8 cellular contexts compared by ENCODE assay signal in genomic region chr11:17077520-17078401, GRCh38. TPM values are rescaled to one million over a fixed set of nuclear protein-coding genes. Genes with fewer than 3 reads are reported as not detected.
DNase-seq lines count a peak whose midpoint lies in the region; ATAC-seq, FAIRE-seq and TF ChIP-seq lines count a peak whose summit lies in the region.

RPS13 (minus strand) TSS chr11:17077667; CDS start chr11:17077641, 26 bp downstream.

- H3K4me1 ChIP-seq in body of pancreas: peaks cover 29% of the 10 kb centered on the region
- H3K4me1 ChIP-seq in sigmoid colon: peaks cover 0 to 33% (median 25%) of the 10 kb centered on the region in 4 donors

- DNase-seq in NCI-H2107 treated with DMSO at 0.1 percent for 48 hours (lab: John Stamatoyannopoulos, UW; ENCODE audit: unreplicated experiment): peak; percentile 93
- peak; percentile 97 to 98 (median 98) for DNase-seq in body of pancreas
- DNase-seq in iPS DF 4.7 (ENCODE audit: extremely low read depth, low spot score): peak; percentile 100
- DNase-seq in sigmoid colon: peak; percentile 99

- TF ChIP-seq CTCF in 22Rv1 (IDR thresholded peaks at IDR 0.05) (no peak), body of pancreas (IDR thresholded peaks at IDR 0.05) (peak in 1 of 7 experiments; percentile 8), sigmoid colon (IDR thresholded peaks at IDR 0.05) (no peak)

- peak within 1 kb of the TSS; percentile 95 for H3K27ac ChIP-seq in 22Rv1
- H3K27ac ChIP-seq in body of pancreas: peak within 1 kb of the TSS; percentile 75 to 94 (median 90)
- H3K27ac ChIP-seq in sigmoid colon: peak within 1 kb of the TSS; percentile 86 to 96 (median 94)

- H3K9me3 ChIP-seq in body of pancreas (no peaks in the 10 kb centered on the region), sigmoid colon (no peaks in the 10 kb centered on the region)

- 0% methylated on average over 17 to 55 of the region's 55 CpGs for WGBS in body of pancreas, 2 donors
- WGBS in sigmoid colon, 2 donors: 0% methylated on average over 55 of the region's 55 CpGs

- H3K36me3 ChIP-seq in body of pancreas (replicated peaks in 1 of 2; ENCODE audit: insufficient read depth in 1 of 2, low read depth in 2 of 2) (peaks cover 6 to 21% of the 10 kb centered on the region in 2 donors), sigmoid colon (peaks cover 7 to 39% (median 15%) of the 10 kb centered on the region in 4 donors)

- TF ChIP-seq EP300 in sigmoid colon (IDR thresholded peaks at IDR 0.05): peak in 1 of 4 donors; percentile 83

- intact Hi-C loops in body of pancreas (cut with DNase I) (no loop called here), sigmoid colon (cut with DNase I) (loop anchor here (5.0 to 10.0 kb wide), 5 partner anchors 130 to 1320 kb away; partner anchors contain the start of genes C11orf58, NUCB2, PIK3C2A and SERGEF)

- H3K4me3 ChIP-seq in body of pancreas: peak within 1 kb of the TSS; percentile 84 to 88
- peak within 1 kb of the TSS; percentile 81 to 93 (median 86) for H3K4me3 ChIP-seq in sigmoid colon

- FAIRE-seq in TTC549 (lab: Jason Lieb, UNC): peak; percentile 79

- TF ChIP-seq POLR2A in body of pancreas (IDR thresholded peaks at IDR 0.05) (peak; percentile 64 to 95 (median 94)), sigmoid colon (IDR thresholded peaks at IDR 0.05) (peak; percentile 62 to 70)

- ATAC-seq in GM18520 (IDR thresholded peaks at IDR 0.05; ENCODE audit: unreplicated experiment) (peak; percentile 95), HG03064 (IDR thresholded peaks at IDR 0.05; ENCODE audit: low read depth, unreplicated experiment) (peak; percentile 96), body of pancreas (peak; percentile 100)

- H3K27me3 ChIP-seq in body of pancreas (no peaks in the 10 kb centered on the region), sigmoid colon (no peaks in the 10 kb centered on the region)

RNA-seq across cellular contexts. Expression of gene RPS13, which starts in this region (rescaled TPM):
- 100 to 1,000 TPM; 660 to 806 TPM for total RNA-seq in body of pancreas
- total RNA-seq in sigmoid colon: 1,000 to 10,000 TPM; 1,670 to 3,514 (median 2,481) TPM
- polyA plus RNA-seq in sigmoid colon: 1,000 to 10,000 TPM; 2,265 to 3,429 (median 2,376) TPM

Comparison
In these comparisons a context has a peak if more than half of its experiments do, and no peak if none do; other contexts are left out.
1. Peak in every context shown above with its lines: DNase-seq, ATAC-seq, H3K4me3 ChIP-seq and H3K27ac ChIP-seq.